ENCODE assay signal across 3 cellular contexts in genomic region chr16:4910828-4911227, GRCh38. TPM values are rescaled to one million over a fixed set of nuclear protein-coding genes. Genes with fewer than 3 reads are reported as not detected.
"Had no signal": no experiment of that assay in that cellular context is flagged by ENCODE, and none has a peak within 500 bp of the region (broad histone marks: within the 10 kb centered on the region; RNA-seq: fewer than 3 reads in every experiment).

No MANE protein-coding gene starts in this region.

- DNase-seq: GDM1, GF-D8 had no signal

- ATAC-seq: GM12878 had no signal

- H3K4me3 ChIP-seq: GM12878 had no signal

RNA-seq across cellular contexts. Expression of gene SEC14L5, which starts 47.3 kb away (rescaled TPM):
- total RNA-seq: GM12878 had no signal
